17 cellular contexts compared by ENCODE assay signal in the genomic region with DNA sequence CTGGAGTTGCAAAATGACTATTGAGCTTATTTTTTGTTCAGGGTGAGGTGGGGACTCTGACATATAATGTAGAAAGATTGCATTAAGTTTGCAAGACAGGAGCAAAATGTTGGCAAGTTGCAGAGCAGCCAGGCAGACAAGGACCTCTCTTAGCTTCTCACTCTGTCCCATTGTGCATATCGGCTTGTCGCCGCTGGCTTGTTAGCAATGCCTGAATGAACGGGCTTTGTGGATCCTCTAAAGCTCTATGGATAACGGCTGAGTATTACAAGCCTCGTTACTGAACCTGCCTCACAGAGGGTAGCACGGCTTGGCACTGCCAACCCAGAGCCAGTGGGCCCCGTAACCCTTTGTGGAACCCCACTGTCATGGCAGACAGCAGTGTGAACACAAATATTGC.
"Had no signal": no experiment of that assay in that cellular context is flagged by ENCODE, and none has a peak within 500 bp of the region (broad histone marks: within the 10 kb centered on the region; RNA-seq: fewer than 3 reads in every experiment).

No MANE protein-coding gene starts in this region.

- H3K27me3 ChIP-seq: brain microvascular endothelial cell, thyroid gland had no signal

- H3K27ac ChIP-seq: brain microvascular endothelial cell, left ventricle myocardium inferior, thyroid gland, VCaP had no signal

- H3K4me3 ChIP-seq: left ventricle myocardium inferior, thyroid gland had no signal

- H3K36me3 ChIP-seq: brain microvascular endothelial cell, left ventricle myocardium inferior, thyroid gland had no signal

- H3K4me3 Mint-ChIP-seq: activated naive CD4-positive, alpha-beta T cell treated with anti-CD3 and anti-CD28 coated beads, Interleukin-2, amount 50 U/mL, for 24 hours; nephron progenitor cell had no signal

- H3K9me3 Mint-ChIP-seq: activated naive CD4-positive, alpha-beta T cell treated with anti-CD3 and anti-CD28 coated beads, Interleukin-2, amount 50 U/mL, for 24 hours; nephron progenitor cell had no signal

- ATAC-seq: esophagus mucosa; stimulated activated naive CD8-positive, alpha-beta T cell treated with anti-CD3 and anti-CD28 coated beads, Interleukin-15, Interleukin-2, amounts not matched to agents 100 U/mL and 50 U/mL, for 24 hours had no signal

- H3K27me3 Mint-ChIP-seq: activated naive CD4-positive, alpha-beta T cell treated with anti-CD3 and anti-CD28 coated beads, Interleukin-2, amount 50 U/mL, for 24 hours had no signal

- H3K36me3 Mint-ChIP-seq: activated naive CD4-positive, alpha-beta T cell treated with anti-CD3 and anti-CD28 coated beads, Interleukin-2, amount 50 U/mL, for 24 hours had no signal

- H3K4me1 Mint-ChIP-seq: activated naive CD4-positive, alpha-beta T cell treated with anti-CD3 and anti-CD28 coated beads, Interleukin-2, amount 50 U/mL, for 24 hours had no signal

- H3K4me1 ChIP-seq: left ventricle myocardium inferior, thyroid gland had no signal

- H3K9me3 ChIP-seq: left ventricle myocardium inferior, thyroid gland had no signal

- H3K27ac Mint-ChIP-seq: activated naive CD4-positive, alpha-beta T cell treated with anti-CD3 and anti-CD28 coated beads, Interleukin-2, amount 50 U/mL, for 24 hours; nephron progenitor cell had no signal

- DNase-seq: activated CD4-positive, CD25-positive, alpha-beta regulatory T cell treated with anti-CD3 and anti-CD28 coated beads, Interleukin-2, amount 50 U/mL, for 72 hours; activated gamma-delta T cell treated with Interleukin-2 at 50 U/mL for 16 hours; activated T-cell treated with anti-CD3 and anti-CD28 coated beads, Interleukin-2, amount 50 U/mL, for 1 hour; aorta; brain microvascular endothelial cell; central memory CD4-positive, alpha-beta T cell; dermis blood vessel endothelial cell; effector memory CD4-positive, alpha-beta T cell; left ventricle myocardium inferior; nephron progenitor cell; stimulated activated CD4-positive, alpha-beta T cell treated with anti-CD3 and anti-CD28 coated beads, Interleukin-4, amount 100 ng/mL, for 1 hour; stimulated activated naive CD8-positive, alpha-beta T cell treated with anti-CD3 and anti-CD28 coated beads, Interleukin-15, Interleukin-2, amounts not matched to agents 100 U/mL and 50 U/mL, for 24 hours; SW 1271; thyroid gland had no signal
